ENCODE assay signal across 16 cellular contexts in the genomic region with DNA sequence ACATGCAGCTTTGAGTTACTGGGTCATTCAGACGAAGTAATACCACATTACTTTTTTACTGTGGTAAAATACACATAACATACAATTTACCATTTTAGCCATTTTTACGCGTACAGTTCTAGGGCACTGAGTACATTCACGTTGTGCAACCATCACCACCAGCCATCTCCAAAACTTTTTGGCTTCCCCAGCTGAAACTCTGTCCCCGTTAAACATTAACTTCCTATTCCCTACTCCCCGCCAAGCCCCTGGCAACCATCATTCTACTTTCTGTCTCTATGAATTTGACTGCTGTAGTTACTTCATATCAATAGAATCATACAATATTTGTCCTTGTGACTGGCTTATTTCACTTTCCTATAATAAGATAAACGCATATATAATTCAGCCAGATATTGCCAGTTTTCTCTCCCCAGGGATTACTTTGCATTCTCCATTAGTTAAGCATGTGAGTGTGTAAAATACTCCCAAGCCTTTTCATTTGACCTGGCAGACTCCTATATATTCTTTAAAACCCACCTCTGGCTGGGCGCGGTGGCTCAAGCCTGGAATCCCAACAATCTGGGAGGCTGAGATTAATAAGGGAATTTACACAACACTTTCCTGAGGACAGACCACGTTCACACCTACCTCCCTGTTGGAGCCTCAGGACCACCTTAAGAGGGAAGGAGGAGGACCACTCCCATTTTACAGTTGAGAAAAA. TPM values are rescaled to one million over a fixed set of nuclear protein-coding genes. Genes with fewer than 3 reads are reported as not detected.
DNase-seq lines count a peak whose midpoint lies in the region; ATAC-seq and TF ChIP-seq lines count a peak whose summit lies in the region.
"Had no signal": no experiment of that assay in that cellular context is flagged by ENCODE, and none has a peak within 500 bp of the region (broad histone marks: within the 10 kb centered on the region; RNA-seq: fewer than 3 reads in every experiment).

No MANE protein-coding gene starts in this region.

- H3K23ac ChIP-seq in IMR-90 (ENCODE audit: low read depth, low read length) = no peak overlapping the region

- H3K27me3 ChIP-seq in SK-N-SH (ENCODE audit: insufficient read depth) (peaks cover 22% of the 10 kb centered on the region; the same call in 1 of the 2 replicates), IMR-90 (ENCODE audit: control insufficient read depth, insufficient read depth, low read length) (no peaks in the 10 kb centered on the region; the same call in 1 of the 2 replicates), iPS-15b (ENCODE audit: control insufficient read depth, insufficient read depth, low read length) (no peaks in the 10 kb centered on the region), right lobe of liver (no peaks in the 10 kb centered on the region), stomach (peaks cover 0 to 27% (median 0%) of the 10 kb centered on the region in 3 donors)
- H3K27me3 ChIP-seq: BLaER1 treated with 17β-estradiol and CSF1 and Interleukin-3, amounts not matched to agents 10 nM and 100 nM had no signal

- CTCF ChIA-PET in SK-N-SH (lab: Yijun Ruan, JAX) (no interaction called here), IMR-90 (lab: Yijun Ruan, JAX) (no interaction called here)

- 41% methylated on average over 10 of the region's 10 CpGs for WGBS in SK-N-SH (ENCODE audit: low lambda C conversion rate)
- no CpG with 5 or more reads among the region's 10 CpGs for WGBS in IMR-90 (ENCODE audit: extremely low coverage in 2 of 2, insufficient read length in 1 of 2), 2 experiments
- WGBS in right lobe of liver (ENCODE audit: insufficient coverage, low coverage, low lambda C conversion rate, missing lambda C conversion rate) = 18% methylated on average over 10 of the region's 10 CpGs
- WGBS in stomach, 5 donors = 49 to 60% (median 56%) methylated on average over 10 of the region's 10 CpGs

- ATAC-seq in SK-N-SH treated with all-trans-retinoic acid at 6 μM for 48 hours (no peak), IMR-90 (ENCODE audit: low read depth) (no peak), right lobe of liver (peak; percentile 67 to 81 (median 74)), GM19395 (IDR thresholded peaks at IDR 0.05; ENCODE audit: unreplicated experiment) (no peak), HG03439 (IDR thresholded peaks at IDR 0.05; ENCODE audit: unreplicated experiment) (no peak)

- dilution Hi-C loops in IMR-90 (cut with HindIII; ENCODE audit: low sequenced_read_pairs, unreplicated experiment) = no loop called here

- POLR2A ChIA-PET in SK-N-SH (lab: Yijun Ruan, JAX) = no interaction called here
- POLR2A ChIA-PET in IMR-90 (lab: Charles Lee; ENCODE audit: unreplicated experiment) = no interaction called here

- TF ChIP-seq POLR2A in IMR-90 (IDR thresholded peaks at IDR 0.05; ENCODE audit: low read depth, low read length) (no peak), right lobe of liver (IDR thresholded peaks at IDR 0.05) (no peak), stomach (IDR thresholded peaks at IDR 0.05) (no peak)

- TF ChIP-seq EP300 in SK-N-SH (IDR thresholded peaks at IDR 0.05; ENCODE audit: borderline replicate concordance in 1 of 2, low read depth in 1 of 2, low read length in 1 of 2) (no peak), stomach (IDR thresholded peaks at IDR 0.05) (no peak)

- H3K36me3 ChIP-seq in SK-N-SH (replicated peaks in 1 of 2; ENCODE audit: control insufficient read depth in 1 of 2, insufficient read depth in 2 of 2, low read length in 1 of 2) (no peaks in the 10 kb centered on the region), IMR-90 (ENCODE audit: control insufficient read depth, insufficient read depth, low read length) (no peaks in the 10 kb centered on the region), iPS-15b (ENCODE audit: control insufficient read depth, insufficient read depth, low read length) (no peaks in the 10 kb centered on the region), right lobe of liver (no peaks in the 10 kb centered on the region), stomach (no peaks in the 10 kb centered on the region)
- H3K36me3 ChIP-seq: BLaER1 treated with 17β-estradiol and CSF1 and Interleukin-3, amounts not matched to agents 10 nM and 100 nM; HAP-1 had no signal

- no peaks in the 10 kb centered on the region for H3K79me2 ChIP-seq in SK-N-SH (ENCODE audit: insufficient read depth)

- no peaks in the 10 kb centered on the region for H3K79me1 ChIP-seq in IMR-90 (ENCODE audit: low read depth in 1 of 2, low read length in 2 of 2)

- intact Hi-C loops in IMR-90 (cut with micrococcal nuclease) = no loop called here
- intact Hi-C loops in right lobe of liver (cut with DNase I) = no loop called here
- intact Hi-C loops in stomach (cut with DNase I; ENCODE audit: low total_unique reads) = no loop called here

- no peaks in the 10 kb centered on the region for H3K9me2 ChIP-seq in SK-N-SH

- H2BK20ac ChIP-seq in IMR-90 (ENCODE audit: low read depth, low read length) = no peak overlapping the region

- H3K9me3 ChIP-seq in SK-N-SH (no peaks in the 10 kb centered on the region), IMR-90 (ENCODE audit: control insufficient read depth, insufficient read depth, low read length) (no peaks in the 10 kb centered on the region), iPS-15b (ENCODE audit: control insufficient read depth, insufficient read depth, low read length) (no peaks in the 10 kb centered on the region), right lobe of liver (no peaks in the 10 kb centered on the region), stomach (peaks cover 0 to under 1% (median 0%) of the 10 kb centered on the region in 4 donors)
- H3K9me3 ChIP-seq: HAP-1 had no signal

- H2BK120ac ChIP-seq in IMR-90 (ENCODE audit: low read depth, low read length) = no peak overlapping the region

- no peak overlapping the region for H4K5ac ChIP-seq in IMR-90 (ENCODE audit: low read depth, low read length)

- H3K14ac ChIP-seq in IMR-90 (replicated peaks; ENCODE audit: low read depth, low read length) = no peak overlapping the region

- in situ Hi-C loops in IMR-90 (cut with MboI; ENCODE audit: low sequenced_read_pairs) = no loop called here

- no peak overlapping the region for H2AK5ac ChIP-seq in IMR-90 (ENCODE audit: low read depth, low read length)

- no peak overlapping the region for H4K8ac ChIP-seq in IMR-90 (ENCODE audit: low read depth in 2 of 2, low read length in 2 of 2)

- H3K18ac ChIP-seq in IMR-90 (ENCODE audit: low read depth, low read length) = no peak overlapping the region

- no peak overlapping the region for H4K91ac ChIP-seq in IMR-90 (ENCODE audit: insufficient read depth, low read depth, low read length)

- H3K4me3 ChIP-seq in SK-N-SH (ENCODE audit: low read depth in 2 of 2, low read length in 1 of 2) (no peak overlapping the region), IMR-90 (ENCODE audit: insufficient read depth, low read depth, low read length) (no peak overlapping the region), iPS-15b (ENCODE audit: low read depth, low read length) (peak overlapping the region; percentile 51), right lobe of liver (peak overlapping the region; percentile 35 to 61 (median 54)), stomach (no peak overlapping the region)
- H3K4me3 ChIP-seq: BLaER1 treated with 17β-estradiol and CSF1 and Interleukin-3, amounts not matched to agents 10 nM and 100 nM; HAP-1 had no signal

- no peak overlapping the region for H2AK9ac ChIP-seq in IMR-90 (replicated peaks; ENCODE audit: low read depth, low read length, poor library complexity)

- TF ChIP-seq CTCF in SK-N-SH (IDR thresholded peaks at IDR 0.05) = no peak
- no peak for TF ChIP-seq CTCF in IMR-90 (conservative IDR thresholded peaks at IDR 0.05; ENCODE audit: low read depth, low read length)
- no peak for TF ChIP-seq CTCF in right lobe of liver (IDR thresholded peaks at IDR 0.05)
- no peak for TF ChIP-seq CTCF in stomach (IDR thresholded peaks at IDR 0.05)

- no peaks in the 10 kb centered on the region for H3F3A ChIP-seq in SK-N-SH (replicated peaks; ENCODE audit: insufficient read depth)

- H2AFZ ChIP-seq in SK-N-SH (ENCODE audit: low read depth) (no peak overlapping the region), IMR-90 (replicated peaks; ENCODE audit: low read length, poor library complexity) (peak overlapping the region; percentile 32)

- H4K20me1 ChIP-seq in SK-N-SH (ENCODE audit: insufficient read depth) (no peaks in the 10 kb centered on the region), IMR-90 (ENCODE audit: insufficient read depth, low read length) (no peaks in the 10 kb centered on the region)
- H4K20me1 ChIP-seq: BLaER1 treated with 17β-estradiol and CSF1 and Interleukin-3, amounts not matched to agents 10 nM and 100 nM had no signal

- no peak for DNase-seq in SK-N-SH
- DNase-seq in IMR-90 = no peak
- peak in 1 of 3 donors; percentile 79 for DNase-seq in right lobe of liver
- DNase-seq in stomach = no peak
- DNase-seq: 8988T; ACHN; CD4-positive, alpha-beta memory T cell; DMS79; HFFc6 had no signal

- no peak overlapping the region for H2BK15ac ChIP-seq in IMR-90 (ENCODE audit: low read depth, low read length)

- TF ChIP-seq RAD21 in SK-N-SH (IDR thresholded peaks at IDR 0.05; ENCODE audit: low read length) (no peak), IMR-90 (IDR thresholded peaks at IDR 0.05; ENCODE audit: low read length) (no peak)

- H3K4me1 ChIP-seq in SK-N-SH (ENCODE audit: control insufficient read depth in 1 of 2, insufficient read depth in 2 of 2, low read depth in 1 of 2, low read length in 1 of 2) = no peaks in the 10 kb centered on the region
- H3K4me1 ChIP-seq in IMR-90 (ENCODE audit: control insufficient read depth, insufficient read depth, low read length) = no peaks in the 10 kb centered on the region
- H3K4me1 ChIP-seq in iPS-15b (ENCODE audit: control insufficient read depth, insufficient read depth, low read length) = peaks cover 6% of the 10 kb centered on the region
- peaks cover 0 to 10% (median 0%) of the 10 kb centered on the region in 4 donors for H3K4me1 ChIP-seq in right lobe of liver
- H3K4me1 ChIP-seq in stomach = peaks cover 0 to 6% (median 0%) of the 10 kb centered on the region in 4 donors
- H3K4me1 ChIP-seq: HAP-1 had no signal

- H2BK5ac ChIP-seq in IMR-90 (ENCODE audit: low read depth, low read length, poor library complexity, severe bottlenecking) = no peak overlapping the region

- H3K56ac ChIP-seq in IMR-90 (ENCODE audit: extremely low read depth, insufficient read depth, low read length) = no peak overlapping the region

- no peak overlapping the region for H3K4ac ChIP-seq in IMR-90 (ENCODE audit: low read depth, low read length)

- no TSS peak for BruUV-seq in IMR-90 (replicated peaks; lab: Mats Ljungman, UMichigan)

- H3K9ac ChIP-seq in SK-N-SH = no peak overlapping the region
- H3K9ac ChIP-seq in IMR-90 (ENCODE audit: low read depth, low read length) = no peak overlapping the region
- H3K9ac ChIP-seq in iPS-15b (ENCODE audit: low read depth, low read length) = peak overlapping the region; percentile 9
- H3K9ac ChIP-seq: BLaER1 treated with 17β-estradiol and CSF1 and Interleukin-3, amounts not matched to agents 10 nM and 100 nM had no signal

- H3K9me1 ChIP-seq in IMR-90 (ENCODE audit: insufficient read depth, low read length) = no peaks in the 10 kb centered on the region

- H3K27ac ChIP-seq in SK-N-SH (ENCODE audit: low read depth in 2 of 2, low read length in 1 of 2) (no peak overlapping the region), IMR-90 (ENCODE audit: insufficient read depth, low read length) (no peak overlapping the region), right lobe of liver (peak overlapping the region; percentile 77 to 99 (median 94)), stomach (no peak overlapping the region)
- H3K27ac ChIP-seq: BLaER1 treated with 17β-estradiol and CSF1 and Interleukin-3, amounts not matched to agents 10 nM and 100 nM had no signal

- H3K4me2 ChIP-seq in SK-N-SH (no peak overlapping the region), IMR-90 (ENCODE audit: low read depth, low read length) (no peak overlapping the region)
- H3K4me2 ChIP-seq: BLaER1 treated with 17β-estradiol and CSF1 and Interleukin-3, amounts not matched to agents 10 nM and 100 nM had no signal

RNA-seq across cellular contexts. Expression of gene CYP4F22, which starts 10.0 kb away (rescaled TPM):
- not detected in 2 replicates for polyA plus RNA-seq in SK-N-SH (2012; rRNA removed)
- polyA plus RNA-seq in SK-N-SH (2012; cell fraction: cytosol; rRNA removed) = not detected in 2 replicates
- not detected in 2 replicates for polyA plus RNA-seq in SK-N-SH (2012; cell fraction: nucleus; rRNA removed)
- not detected in 2 replicates for total RNA-seq in IMR-90 (2012; rRNA removed)
- polyA plus RNA-seq in IMR-90 (2012; rRNA removed) = not detected in 2 replicates
- polyA plus RNA-seq in IMR-90 (2012; cell fraction: cytosol; rRNA removed) = not detected in 2 replicates
- polyA plus RNA-seq in IMR-90 (2012; cell fraction: nucleus; rRNA removed; ENCODE audit: low replicate concordance) = not detected in 2 replicates
- 1 to 10 TPM in 5 of 6 experiments, under 1 TPM in 1; 0.95 to 6.0 (median 4.5) TPM for total RNA-seq in right lobe of liver
- 10 to 100 TPM in 1 of 5 donors, 1 to 10 TPM in 1, under 1 TPM in 1, not detected in 2; 0.14 to 21.6 (median 1.8) TPM for total RNA-seq in stomach
- 1 to 10 TPM in 1 of 3 donors, under 1 TPM in 2; 0.12 to 1.1 (median 0.35) TPM for polyA plus RNA-seq in stomach
- total RNA-seq: H1, HFFc6 had no signal
- polyA plus RNA-seq: H1 had no signal

RNA-seq across cellular contexts. Expression of gene PGLYRP2, which starts 19.0 kb away (rescaled TPM):
- polyA plus RNA-seq in SK-N-SH (2012; rRNA removed) (not detected in 2 replicates), IMR-90 (2012; rRNA removed) (not detected in 2 replicates), stomach (not detected)
- polyA plus RNA-seq in SK-N-SH (2012; cell fraction: cytosol; rRNA removed) = not detected in 2 replicates
- polyA plus RNA-seq in SK-N-SH (2012; cell fraction: nucleus; rRNA removed) = not detected in 2 replicates
- total RNA-seq in IMR-90 (2012; rRNA removed) (not detected in 2 replicates), right lobe of liver (100 to 1,000 TPM in 2 of 6 experiments, 10 to 100 TPM in 4; 45.1 to 135 (median 59.2) TPM), stomach (not detected)
- not detected in 2 replicates for polyA plus RNA-seq in IMR-90 (2012; cell fraction: cytosol; rRNA removed)
- polyA plus RNA-seq in IMR-90 (2012; cell fraction: nucleus; rRNA removed; ENCODE audit: low replicate concordance) = not detected in 2 replicates
- total RNA-seq: H1, HFFc6 had no signal
- polyA plus RNA-seq: H1 had no signal

RNA-seq across cellular contexts. Expression of gene RASAL3, which starts 34.0 kb away (rescaled TPM):
- polyA plus RNA-seq in SK-N-SH (2012; rRNA removed) (0.02 TPM in 2 replicates), IMR-90 (2012; rRNA removed) (0.07 TPM in 1 of 2 replicates, not detected in the other), stomach (1 to 10 TPM; 2.1 to 3.5 (median 2.5) TPM)
- polyA plus RNA-seq in SK-N-SH (2012; cell fraction: cytosol; rRNA removed) = 0.01 and 0.04 TPM in 2 replicates
- polyA plus RNA-seq in SK-N-SH (2012; cell fraction: nucleus; rRNA removed) = 0.05 and 0.28 TPM in 2 replicates
- total RNA-seq in IMR-90 (2012; rRNA removed) (not detected in 2 replicates), right lobe of liver (1 to 10 TPM in 4 of 6 experiments, under 1 TPM in 2; 0.75 to 1.9 (median 1.1) TPM), stomach (10 to 100 TPM in 2 of 5 donors, 1 to 10 TPM in 3; 1.1 to 21.2 (median 7.8) TPM)
- polyA plus RNA-seq in IMR-90 (2012; cell fraction: cytosol; rRNA removed) = 0.04 and 0.05 TPM in 2 replicates
- 0.05 and 0.07 TPM in 2 replicates for polyA plus RNA-seq in IMR-90 (2012; cell fraction: nucleus; rRNA removed; ENCODE audit: low replicate concordance)
- total RNA-seq: HFFc6 had no signal

RNA-seq across cellular contexts. Expression of gene WIZ, which starts 48.6 kb away (rescaled TPM):
- polyA plus RNA-seq in SK-N-SH (2012; rRNA removed) = 9.9 and 15.5 TPM in 2 replicates
- 7.7 and 13.6 TPM in 2 replicates for polyA plus RNA-seq in SK-N-SH (2012; cell fraction: cytosol; rRNA removed)
- 34.3 and 54.6 TPM in 2 replicates for polyA plus RNA-seq in SK-N-SH (2012; cell fraction: nucleus; rRNA removed)
- total RNA-seq in IMR-90 (2012; rRNA removed) = 0.90 and 1.1 TPM in 2 replicates
- 27.1 and 31.6 TPM in 2 replicates for polyA plus RNA-seq in IMR-90 (2012; rRNA removed)
- 13.7 and 31.4 TPM in 2 replicates for polyA plus RNA-seq in IMR-90 (2012; cell fraction: cytosol; rRNA removed)
- 38.0 and 74.0 TPM in 2 replicates for polyA plus RNA-seq in IMR-90 (2012; cell fraction: nucleus; rRNA removed; ENCODE audit: low replicate concordance)
- 10 to 100 TPM; 12.5 to 24.4 (median 14.6) TPM for total RNA-seq in right lobe of liver
- total RNA-seq in stomach = 100 to 1,000 TPM in 1 of 5 donors, 10 to 100 TPM in 4; 15.2 to 124 (median 60.3) TPM
- polyA plus RNA-seq in stomach = 10 to 100 TPM; 13.9 to 16.1 (median 14.2) TPM

Comparison
In these comparisons a context has a peak if more than half of its experiments do, and no peak if none do; other contexts are left out.
1. ATAC-seq: peak in right lobe of liver (4 of 4); none in SK-N-SH treated with all-trans-retinoic acid at 6 μM for 48 hours (single experiment), IMR-90 (single experiment), GM19395 (single experiment) and HG03439 (single experiment).
2. H3K27ac ChIP-seq: peak in right lobe of liver (3 of 3); none in SK-N-SH (0 of 2), IMR-90 (single experiment) and stomach (0 of 5).
3. H3K4me3 ChIP-seq: peak in iPS-15b (single experiment) and right lobe of liver (3 of 3); none in SK-N-SH (0 of 2), IMR-90 (single experiment) and stomach (0 of 4).
4. RNA of gene PGLYRP2, which starts 19.0 kb away (total RNA-seq): 45.1 to 135 TPM in right lobe of liver; not detected in IMR-90 and not detected in stomach; every median in the first group is over 10 times any median in the second.